8 cellular contexts compared by ENCODE assay signal in the genomic region with DNA sequence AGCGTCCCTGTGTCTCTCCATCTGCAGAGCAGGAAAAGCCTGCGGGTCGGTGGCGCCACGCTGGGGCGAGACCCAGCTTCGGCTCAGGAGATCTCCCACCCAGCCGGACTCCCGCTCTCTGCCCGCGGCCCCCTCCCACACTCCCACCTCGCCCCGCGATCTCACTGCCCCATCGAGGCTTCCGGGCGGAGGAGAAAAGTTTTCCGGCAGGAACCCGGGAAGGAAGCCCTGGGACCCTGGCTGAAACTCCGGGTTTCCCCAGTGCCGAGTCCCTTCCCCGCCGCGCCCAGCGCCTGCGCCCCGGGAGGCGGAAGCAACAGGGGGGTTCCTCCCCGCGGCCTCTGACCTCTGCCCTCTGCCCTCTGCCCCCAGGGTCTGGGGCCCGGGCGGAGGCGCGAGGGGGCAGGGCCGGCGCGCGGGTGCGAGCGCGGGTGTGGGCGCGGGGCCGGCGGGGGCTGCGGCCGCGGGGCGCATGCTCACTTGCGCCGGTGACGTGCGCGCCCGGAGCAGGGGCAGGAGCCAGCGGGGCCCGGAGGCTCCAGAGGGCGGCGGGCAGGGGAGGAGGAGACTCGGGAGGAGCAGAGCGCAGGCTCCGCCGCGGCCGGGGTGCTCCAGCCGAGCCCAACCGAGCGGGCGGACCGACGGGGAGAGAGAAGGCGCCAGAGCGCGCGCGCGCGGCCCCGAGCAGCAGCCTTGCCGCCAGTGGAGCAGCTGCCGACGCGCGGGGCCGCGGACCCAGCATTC. TPM values are rescaled to one million over a fixed set of nuclear protein-coding genes. Genes with fewer than 3 reads are reported as not detected.
DNase-seq lines count a peak whose midpoint lies in the region; TF ChIP-seq lines count a peak whose summit lies in the region.

A gene (plus strand): TSS at position 541 of the 744 bp plus-strand sequence. CDS start 379 bp downstream, outside the sequence.

- no peaks in the 10 kb centered on the region for H3K9me3 Mint-ChIP-seq in Caco-2 (ENCODE audit: unreplicated experiment)

- intact Hi-C loops in Caco-2 (cut with micrococcal nuclease; ENCODE audit: unreplicated experiment) (loop anchor here (5.0 to 10.0 kb wide), 2 partner anchors 72 to 185 kb away; no protein-coding TSS in a partner anchor), PC-9 (cut with micrococcal nuclease; ENCODE audit: unreplicated experiment) (loop anchor here (1.0 kb wide), 1 partner anchor 36 kb away; no protein-coding TSS in a partner anchor)

- no peaks in the 10 kb centered on the region for H3K9me2 ChIP-seq in PC-9 (ENCODE audit: insufficient read depth)

- no peaks in the 10 kb centered on the region for H3K27me3 ChIP-seq in Caco-2 (replicated peaks; ENCODE audit: control insufficient read depth, insufficient read depth, low read length)
- H3K27me3 ChIP-seq in PC-9 (ENCODE audit: insufficient read depth, low read depth): no peaks in the 10 kb centered on the region
- H3K27me3 ChIP-seq in mucosa of rectum (ENCODE audit: control insufficient read depth in 2 of 2, insufficient read depth in 2 of 2, low read length in 2 of 2): no peaks in the 10 kb centered on the region

- POLR2A ChIA-PET in Caco-2 (lab: Charles Lee): interaction anchor here (1.2 kb wide), 1 partner anchor 102 kb away, joined by 4 read pairs; no protein-coding TSS in a partner anchor
- POLR2A ChIA-PET in PC-9 (lab: Charles Lee; ENCODE audit: unreplicated experiment): interaction anchor here (0.6 kb wide), 1 partner anchor 110 kb away, joined by 3 read pairs; no protein-coding TSS in a partner anchor

- TF ChIP-seq CTCF in Caco-2 (IDR thresholded peaks at IDR 0.05; ENCODE audit: insufficient read depth in 1 of 2, low read depth in 1 of 2, low read length in 1 of 2, severe bottlenecking in 1 of 2, unreplicated experiment in 1 of 2) (no peak), GM20000 (IDR thresholded peaks at IDR 0.05; ENCODE audit: extremely low read depth, missing control alignments) (no peak), PC-9 (conservative IDR thresholded peaks at IDR 0.05) (no peak), epithelial cell of proximal tubule (conservative IDR thresholded peaks at IDR 0.05; ENCODE audit: low read depth, low read length) (no peak)

- H3F3A ChIP-seq in PC-9 (ENCODE audit: insufficient read depth, low read depth): peaks cover 40% of the 10 kb centered on the region

- H3K4me1 Mint-ChIP-seq in Caco-2 (ENCODE audit: low read depth, unreplicated experiment): peaks cover 34% of the 10 kb centered on the region

- CTCF ChIA-PET in Caco-2 (lab: Charles Lee) (no interaction called here), PC-9 (lab: Charles Lee) (no interaction called here)

- peak within 1 kb of the TSS; percentile 63 to 70 for H3K9ac ChIP-seq in mucosa of rectum (ENCODE audit: low read depth in 1 of 2, low read length in 2 of 2)

- DNase-seq in Caco-2 (peak; percentile 94 to 96), GM20000 (ENCODE audit: low spot score) (peak; percentile 99), HT-29 (ENCODE audit: low spot score) (peak; percentile 94), PC-9 (peak; percentile 72 to 91), epithelial cell of proximal tubule (ENCODE audit: low read depth) (no peak)
- peak; percentile 82 for DNase-seq in activated T-cell treated with anti-CD3 and anti-CD28 coated beads, Interleukin-2, amount 50 U/mL, for 1 hour
- peak; percentile 68 for DNase-seq in stimulated activated CD8-positive, alpha-beta memory T cell treated with anti-CD3 and anti-CD28 coated beads, Interleukin-4, amount 100 ng/mL, for 24 hours (ENCODE audit: low read depth)

- H3K4me2 ChIP-seq in PC-9: peak within 1 kb of the TSS; percentile 89

- H3K36me3 Mint-ChIP-seq in Caco-2 (ENCODE audit: insufficient read depth, unreplicated experiment): peaks cover 44% of the 10 kb centered on the region

- H3K4me3 ChIP-seq in Caco-2 (ENCODE audit: low read depth, low read length) (peak within 1 kb of the TSS; percentile 78), PC-9 (peak within 1 kb of the TSS; percentile 97), epithelial cell of proximal tubule (ENCODE audit: low read depth, low read length) (peak within 1 kb of the TSS; percentile 91), mucosa of rectum (ENCODE audit: low read length in 2 of 2) (peak within 1 kb of the TSS; percentile 67 to 72)

- no TSS peak for BruUV-seq in Caco-2 (replicated peaks; lab: Mats Ljungman, UMichigan)
- TSS peak; percentile 47 for BruUV-seq in PC-9 (replicated peaks; lab: Mats Ljungman, UMichigan)

- no peaks in the 10 kb centered on the region for H3K27me3 Mint-ChIP-seq in Caco-2 (ENCODE audit: insufficient read depth, unreplicated experiment)

- H3K27ac ChIP-seq in PC-9 (0 out of 2 replicates have a peak within 1 kb of the TSS, but pooled peaks have one; percentile 13), mucosa of rectum (ENCODE audit: low read depth in 2 of 2, low read length in 2 of 2) (peak within 1 kb of the TSS; percentile 72 to 74)

- peak within 1 kb of the TSS; percentile 91 for H3K4me3 Mint-ChIP-seq in Caco-2 (ENCODE audit: unreplicated experiment)

- peaks cover 14% of the 10 kb centered on the region for H4K20me1 ChIP-seq in PC-9 (ENCODE audit: insufficient read depth)

- H3K27ac Mint-ChIP-seq in Caco-2 (ENCODE audit: unreplicated experiment): peak within 1 kb of the TSS; percentile 90

- H3K9me3 ChIP-seq in Caco-2 (no peaks in the 10 kb centered on the region), PC-9 (ENCODE audit: insufficient read depth, low read depth) (no peaks in the 10 kb centered on the region), mucosa of rectum (ENCODE audit: control insufficient read depth in 2 of 2, low read length in 2 of 2) (no peaks in the 10 kb centered on the region)

- H3K4me1 ChIP-seq in Caco-2 (peaks cover 55% of the 10 kb centered on the region), PC-9 (replicated peaks; ENCODE audit: insufficient read depth) (peaks cover 51% of the 10 kb centered on the region), mucosa of rectum (ENCODE audit: control insufficient read depth in 2 of 2, insufficient read depth in 2 of 2, low read length in 2 of 2) (peaks cover 7 to 11% of the 10 kb centered on the region in 2 donors)

- peak within 1 kb of the TSS; percentile 88 for H2AFZ ChIP-seq in PC-9

- peaks cover 1% of the 10 kb centered on the region for H3K36me3 ChIP-seq in Caco-2 (ENCODE audit: control insufficient read depth, insufficient read depth, low read length)
- no peaks in the 10 kb centered on the region for H3K36me3 ChIP-seq in PC-9 (ENCODE audit: low read depth)
- H3K36me3 ChIP-seq in mucosa of rectum (ENCODE audit: control insufficient read depth in 2 of 2, insufficient read depth in 2 of 2, low read length in 2 of 2): no peaks in the 10 kb centered on the region

- H3K79me2 ChIP-seq in PC-9 (ENCODE audit: low read depth): peaks cover 43% of the 10 kb centered on the region

RNA-seq across cellular contexts. Expression of the gene that starts here (rescaled TPM):
- total RNA-seq in Caco-2 (2022) (222 and 232 TPM in 2 replicates), PC-9 (2021) (65.6 and 92.2 TPM in 2 replicates), epithelial cell of proximal tubule (19.4 and 27.2 TPM in 2 replicates)
- total RNA-seq in HT-29 (2014; rRNA removed; shearing (Covaris generic)): 37.0 and 42.5 TPM in 2 replicates
